Comparison of ENCODE assay signal across 10 cellular contexts in genomic region chr17:81252336-81253329, GRCh38. TPM values are rescaled to one million over a fixed set of nuclear protein-coding genes. Genes with fewer than 3 reads are reported as not detected.
DNase-seq lines count a peak whose midpoint lies in the region; ATAC-seq and TF ChIP-seq lines count a peak whose summit lies in the region.
"Had no signal": no experiment of that assay in that cellular context is flagged by ENCODE, and none has a peak within 500 bp of the region (broad histone marks: within the 10 kb centered on the region; RNA-seq: fewer than 3 reads in every experiment).

No MANE protein-coding gene starts in this region.

- peak; percentile 3; the same call in 1 of the 3 replicates for ATAC-seq in SK-N-SH treated with all-trans-retinoic acid at 6 μM for 48 hours
- ATAC-seq in HG03135 (IDR thresholded peaks at IDR 0.05; ENCODE audit: unreplicated experiment): no peak
- ATAC-seq in esophagus mucosa: no peak

- peaks cover 13% of the 10 kb centered on the region; the same call in 1 of the 2 replicates for H3K79me2 ChIP-seq in SK-N-SH (ENCODE audit: insufficient read depth)

- H3K36me3 ChIP-seq in SK-N-SH (replicated peaks in 1 of 2; ENCODE audit: control insufficient read depth in 1 of 2, insufficient read depth in 2 of 2, low read length in 1 of 2): peaks cover 34 to 41% of the 10 kb centered on the region in 2 experiments
- peaks cover 24% of the 10 kb centered on the region for H3K36me3 ChIP-seq in KOPT-K1 (ENCODE audit: insufficient read depth, low read length)
- peaks cover 59% of the 10 kb centered on the region for H3K36me3 ChIP-seq in MG63

- H4K20me1 ChIP-seq in SK-N-SH (ENCODE audit: insufficient read depth): peaks cover 8% of the 10 kb centered on the region; the same call in 1 of the 2 replicates

- DNase-seq in SK-N-SH (no peak), neural crest cell (ENCODE audit: low read depth, low spot score) (no peak), MG63 (no peak)

- H3K27me3 Mint-ChIP-seq in neural crest cell (ENCODE audit: low read depth): peaks cover 4% of the 10 kb centered on the region

- TF ChIP-seq EP300 in SK-N-SH (IDR thresholded peaks at IDR 0.05; ENCODE audit: borderline replicate concordance in 1 of 2, low read depth in 1 of 2, low read length in 1 of 2): no peak

- H3K4me3 Mint-ChIP-seq in neural crest cell: peak overlapping the region; percentile 54
- H3K4me3 Mint-ChIP-seq: activated T-cell treated with anti-CD3 and anti-CD28 coated beads, Interleukin-2, amount 50 U/mL, for 4 hours had no signal

- TF ChIP-seq RAD21 in SK-N-SH (IDR thresholded peaks at IDR 0.05; ENCODE audit: low read length): no peak

- H2AFZ ChIP-seq in SK-N-SH (ENCODE audit: low read depth): no peak overlapping the region
- H2AFZ ChIP-seq: parathyroid adenoma had no signal

- no peaks in the 10 kb centered on the region for H3K9me2 ChIP-seq in SK-N-SH

- H3K27ac ChIP-seq in SK-N-SH (ENCODE audit: low read depth in 2 of 2, low read length in 1 of 2) (peak overlapping the region in 1 of 2 experiments; percentile 62; a peak in 2 of 4 replicates), KOPT-K1 (ENCODE audit: low read depth, low read length, poor library complexity, severe bottlenecking) (peak overlapping the region; percentile 81), VCaP (peak overlapping the region; percentile 66)
- H3K27ac ChIP-seq: parathyroid adenoma had no signal

- peak overlapping the region; percentile 52 for H3K27ac Mint-ChIP-seq in neural crest cell (ENCODE audit: unreplicated experiment)

- H3K36me3 Mint-ChIP-seq in neural crest cell (ENCODE audit: low read depth): peaks cover 5% of the 10 kb centered on the region

- POLR2A ChIA-PET in SK-N-SH (lab: Yijun Ruan, JAX): interaction anchor here (1.3 kb wide), 1 partner anchor 232 kb away, joined by 5 read pairs; no protein-coding TSS in a partner anchor

- H3K9me3 Mint-ChIP-seq in neural crest cell: no peaks in the 10 kb centered on the region
- H3K9me3 Mint-ChIP-seq: activated T-cell treated with anti-CD3 and anti-CD28 coated beads, Interleukin-2, amount 50 U/mL, for 4 hours had no signal

- H3K4me3 ChIP-seq in SK-N-SH (ENCODE audit: low read depth in 2 of 2, low read length in 1 of 2) (peak overlapping the region in 1 of 2 experiments; percentile 21; a peak in 1 of 4 replicates), MG63 (no peak overlapping the region)

- CTCF ChIA-PET in SK-N-SH (lab: Yijun Ruan, JAX): interaction anchor here (0.6 to 11.3 kb wide), 72 partner anchors 9 to 769 kb away, joined by 3 to 140 read pairs (median 4); partner anchors contain the start of genes BAHCC1, CEP131, FAAP100 and NDUFAF8

- H3K9me3 ChIP-seq in SK-N-SH: no peaks in the 10 kb centered on the region
- no peaks in the 10 kb centered on the region for H3K9me3 ChIP-seq in KOPT-K1 (ENCODE audit: insufficient read depth, low read length, poor library complexity, severe bottlenecking)
- H3K9me3 ChIP-seq in MG63: no peaks in the 10 kb centered on the region

- no peaks in the 10 kb centered on the region for H3K27me3 ChIP-seq in SK-N-SH (ENCODE audit: insufficient read depth)
- H3K27me3 ChIP-seq in MG63: no peaks in the 10 kb centered on the region

- whole genome bisulfite sequencing in SK-N-SH (ENCODE audit: low lambda C conversion rate): 84% methylated on average over 28 of the region's 30 CpGs

- no peaks in the 10 kb centered on the region for H3F3A ChIP-seq in SK-N-SH (replicated peaks; ENCODE audit: insufficient read depth)

- no peak for TF ChIP-seq CTCF in SK-N-SH (IDR thresholded peaks at IDR 0.05)
- no peak for TF ChIP-seq CTCF in VCaP (conservative IDR thresholded peaks at IDR 0.05)
- TF ChIP-seq CTCF in neural crest cell (conservative IDR thresholded peaks at IDR 0.05): no peak

- H3K9ac ChIP-seq in SK-N-SH: no peak overlapping the region
- H3K9ac ChIP-seq: parathyroid adenoma had no signal

- H3K4me2 ChIP-seq in SK-N-SH: no peak overlapping the region

- H3K4me1 Mint-ChIP-seq in neural crest cell: peaks cover 29% of the 10 kb centered on the region

- H3K4me1 ChIP-seq in SK-N-SH (ENCODE audit: control insufficient read depth in 1 of 2, insufficient read depth in 2 of 2, low read depth in 1 of 2, low read length in 1 of 2): peaks cover 0 to 29% of the 10 kb centered on the region in 2 experiments; a peak in 1 of 4 replicates

TF ChIP-seq in SK-N-SH treated with all-trans-retinoic acid at 6 μM for 48 hours, 23 proteins besides CTCF, POLR2A, EP300 and RAD21 (continues in another document):
- TF ChIP-seq PPARA (CRISPR knock-in tag; IDR thresholded peaks at IDR 0.05; ENCODE audit: borderline replicate concordance) (no peak), ESRRG (CRISPR knock-in tag; IDR thresholded peaks at IDR 0.05) (no peak), TCF4 (CRISPR knock-in tag; IDR thresholded peaks at IDR 0.05; ENCODE audit: borderline replicate concordance) (no peak), OSR1 (CRISPR knock-in tag; IDR thresholded peaks at IDR 0.05) (no peak), RARB (CRISPR knock-in tag; IDR thresholded peaks at IDR 0.05) (no peak), GLIS3 (CRISPR knock-in tag; IDR thresholded peaks at IDR 0.05) (no peak), ZNF565 (CRISPR knock-in tag; conservative IDR thresholded peaks at IDR 0.05; ENCODE audit: low read depth) (no peak)
- TF ChIP-seq, protein P1, sequence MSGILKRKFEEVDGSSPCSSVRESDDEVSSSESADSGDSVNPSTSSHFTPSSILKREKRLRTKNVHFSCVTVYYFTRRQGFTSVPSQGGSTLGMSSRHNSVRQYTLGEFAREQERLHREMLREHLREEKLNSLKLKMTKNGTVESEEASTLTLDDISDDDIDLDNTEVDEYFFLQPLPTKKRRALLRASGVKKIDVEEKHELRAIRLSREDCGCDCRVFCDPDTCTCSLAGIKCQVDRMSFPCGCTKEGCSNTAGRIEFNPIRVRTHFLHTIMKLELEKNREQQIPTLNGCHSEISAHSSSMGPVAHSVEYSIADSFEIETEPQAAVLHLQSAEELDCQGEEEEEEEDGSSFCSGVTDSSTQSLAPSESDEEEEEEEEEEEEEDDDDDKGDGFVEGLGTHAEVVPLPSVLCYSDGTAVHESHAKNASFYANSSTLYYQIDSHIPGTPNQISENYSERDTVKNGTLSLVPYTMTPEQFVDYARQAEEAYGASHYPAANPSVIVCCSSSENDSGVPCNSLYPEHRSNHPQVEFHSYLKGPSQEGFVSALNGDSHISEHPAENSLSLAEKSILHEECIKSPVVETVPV (CRISPR knock-in tag; IDR thresholded peaks at IDR 0.05): no peak

TF ChIP-seq in SK-N-SH, 30 proteins besides CTCF, POLR2A, EP300 and RAD21 (continues in another document):
- no peak for TF ChIP-seq ZBTB33 (IDR thresholded peaks at IDR 0.05; ENCODE audit: borderline replicate concordance, low read depth)
- no peak for TF ChIP-seq YY1 (IDR thresholded peaks at IDR 0.05; ENCODE audit: low read depth)
- no peak for TF ChIP-seq SMC3 (IDR thresholded peaks at IDR 0.05; ENCODE audit: low read depth, low read length)
- TF ChIP-seq, protein P2, sequence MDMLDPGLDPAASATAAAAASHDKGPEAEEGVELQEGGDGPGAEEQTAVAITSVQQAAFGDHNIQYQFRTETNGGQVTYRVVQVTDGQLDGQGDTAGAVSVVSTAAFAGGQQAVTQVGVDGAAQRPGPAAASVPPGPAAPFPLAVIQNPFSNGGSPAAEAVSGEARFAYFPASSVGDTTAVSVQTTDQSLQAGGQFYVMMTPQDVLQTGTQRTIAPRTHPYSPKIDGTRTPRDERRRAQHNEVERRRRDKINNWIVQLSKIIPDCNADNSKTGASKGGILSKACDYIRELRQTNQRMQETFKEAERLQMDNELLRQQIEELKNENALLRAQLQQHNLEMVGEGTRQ (IDR thresholded peaks at IDR 0.05; ENCODE audit: borderline replicate concordance, low read depth, low read length): no peak
- TF ChIP-seq GABPA (IDR thresholded peaks at IDR 0.05; ENCODE audit: low read depth): no peak
- TF ChIP-seq FOXJ3 (CRISPR knock-in tag; IDR thresholded peaks at IDR 0.05): no peak
- TF ChIP-seq SIN3A (IDR thresholded peaks at IDR 0.05; ENCODE audit: borderline replicate concordance, low read depth, low read length): no peak

RNA-seq across cellular contexts. Expression of gene NDUFAF8, which starts 13.5 kb away (rescaled TPM):
- 194 and 229 TPM in 2 replicates for polyA plus RNA-seq in SK-N-SH (2012; rRNA removed)
- 230 and 349 TPM in 2 replicates for polyA plus RNA-seq in SK-N-SH (2012; cell fraction: cytosol; rRNA removed)
- polyA plus RNA-seq in SK-N-SH (2012; cell fraction: nucleus; rRNA removed): 139 and 227 TPM in 2 replicates
- total RNA-seq in neural crest cell: 54.5 and 68.2 TPM in 2 replicates
- total RNA-seq in MG63 (2014; rRNA removed; shearing (Covaris generic); ENCODE audit: low replicate concordance): 63.1 and 163 TPM in 2 replicates
- total RNA-seq in esophagus mucosa: 41.2 TPM

RNA-seq across cellular contexts. Expression of gene TEPSIN, which starts 13.8 kb away (rescaled TPM):
- 35.3 and 36.1 TPM in 2 replicates for polyA plus RNA-seq in SK-N-SH (2012; rRNA removed)
- 4.6 and 9.6 TPM in 2 replicates for polyA plus RNA-seq in SK-N-SH (2012; cell fraction: cytosol; rRNA removed)
- polyA plus RNA-seq in SK-N-SH (2012; cell fraction: nucleus; rRNA removed): 379 and 617 TPM in 2 replicates
- total RNA-seq in neural crest cell: 36.9 and 40.4 TPM in 2 replicates
- 19.5 and 20.4 TPM in 2 replicates for total RNA-seq in MG63 (2014; rRNA removed; shearing (Covaris generic); ENCODE audit: low replicate concordance)
- 13.1 TPM for total RNA-seq in esophagus mucosa

RNA-seq across cellular contexts. Expression of gene CEP131, which starts 29.9 kb away (rescaled TPM):
- 26.5 and 34.8 TPM in 2 replicates for polyA plus RNA-seq in SK-N-SH (2012; rRNA removed)
- 12.9 and 16.3 TPM in 2 replicates for polyA plus RNA-seq in SK-N-SH (2012; cell fraction: cytosol; rRNA removed)
- polyA plus RNA-seq in SK-N-SH (2012; cell fraction: nucleus; rRNA removed): 196 and 378 TPM in 2 replicates
- total RNA-seq in neural crest cell: 40.7 and 42.5 TPM in 2 replicates
- 13.3 and 22.9 TPM in 2 replicates for total RNA-seq in MG63 (2014; rRNA removed; shearing (Covaris generic); ENCODE audit: low replicate concordance)
- total RNA-seq in esophagus mucosa: 2.7 TPM

RNA-seq across cellular contexts. Expression of gene SLC38A10, which starts 42.5 kb away (rescaled TPM):
- 64.3 and 82.2 TPM in 2 replicates for polyA plus RNA-seq in SK-N-SH (2012; rRNA removed)
- polyA plus RNA-seq in SK-N-SH (2012; cell fraction: cytosol; rRNA removed): 29.3 and 49.2 TPM in 2 replicates
- 190 and 211 TPM in 2 replicates for polyA plus RNA-seq in SK-N-SH (2012; cell fraction: nucleus; rRNA removed)
- 59.6 and 63.3 TPM in 2 replicates for total RNA-seq in neural crest cell
- total RNA-seq in MG63 (2014; rRNA removed; shearing (Covaris generic); ENCODE audit: low replicate concordance): 76.4 and 121 TPM in 2 replicates
- 24.6 TPM for total RNA-seq in esophagus mucosa
